In genomic region chr1:29445330-29445729, GRCh38 we compare ENCODE assay signal across 16 cellular contexts.
"Had no signal": no experiment of that assay in that cellular context is flagged by ENCODE, and none has a peak within 500 bp of the region (broad histone marks: within the 10 kb centered on the region; RNA-seq: fewer than 3 reads in every experiment).

No MANE protein-coding gene starts in this region.

- H3K27me3 ChIP-seq: pancreas, right lobe of liver, thyroid gland had no signal

- H3K4me1 ChIP-seq: gastroesophageal sphincter, pancreas, suprapubic skin, thyroid gland had no signal

- H3K36me3 ChIP-seq: gastroesophageal sphincter, pancreas, right lobe of liver, suprapubic skin, thyroid gland had no signal

- H3K27ac ChIP-seq: dorsolateral prefrontal cortex, gastroesophageal sphincter, pancreas, right lobe of liver, suprapubic skin, thyroid gland had no signal

- H3K4me3 ChIP-seq: dorsolateral prefrontal cortex, gastroesophageal sphincter, mucosa of descending colon, pancreas, right lobe of liver, suprapubic skin, thyroid gland had no signal

- H3K9me3 ChIP-seq: gastroesophageal sphincter, mucosa of descending colon, pancreas, right lobe of liver, suprapubic skin, thyroid gland had no signal

- DNase-seq: central memory CD4-positive, alpha-beta T cell; cortex of kidney; dorsolateral prefrontal cortex; effector CD8-positive, alpha-beta T cell; mesendoderm; mucosa of descending colon; naive thymus-derived CD8-positive, alpha-beta T cell; pancreas; right lobe of liver; small intestine; stimulated activated CD4-positive, alpha-beta T cell treated with anti-CD3 and anti-CD28 coated beads, Interleukin-2, amount 100 ng/mL, for 48 hours; stimulated activated naive CD4-positive, alpha-beta T cell treated with Interleukin-2 at 50 U/mL for 16 hours; thyroid gland had no signal

- ATAC-seq: esophagus mucosa; gastroesophageal sphincter; mucosa of descending colon; naive thymus-derived CD8-positive, alpha-beta T cell; pancreas; right lobe of liver had no signal
